In genomic region chr2:102091121-102091520, GRCh38 we compare ENCODE assay signal across 38 cellular contexts. TPM values are rescaled to one million over a fixed set of nuclear protein-coding genes. Genes with fewer than 3 reads are reported as not detected.
"Had no signal": no experiment of that assay in that cellular context is flagged by ENCODE, and none has a peak within 500 bp of the region (broad histone marks: within the 10 kb centered on the region; RNA-seq: fewer than 3 reads in every experiment).

No MANE protein-coding gene starts in this region.

- H3K36me3 Mint-ChIP-seq: WTC11 had no signal

- H3K27me3 ChIP-seq: ascending aorta, body of pancreas, brain microvascular endothelial cell, breast epithelium had no signal

- H3K4me1 Mint-ChIP-seq: activated CD4-positive, alpha-beta memory T cell treated with anti-CD3 and anti-CD28 coated beads, Interleukin-2, amount 10 ng/mL, durations not matched to agents 7 days and 5 days; activated CD4-positive, alpha-beta T cell treated with anti-CD3 and anti-CD28 coated beads, Interleukin-2, amount 10 ng/mL, durations not matched to agents 7 days and 5 days; activated CD8-positive, alpha-beta memory T cell treated with anti-CD3 and anti-CD28 coated beads, Interleukin-2, amount 10 ng/mL, durations not matched to agents 7 days and 5 days; activated naive CD4-positive, alpha-beta T cell treated with anti-CD3 and anti-CD28 coated beads, Interleukin-2, amount 10 ng/mL, durations not matched to agents 7 days and 5 days; activated naive CD8-positive, alpha-beta T cell treated with anti-CD3 and anti-CD28 coated beads, Interleukin-2, amount 10 ng/mL, durations not matched to agents 7 days and 5 days; T-cell had no signal

- DNase-seq: activated CD4-positive, alpha-beta memory T cell treated with anti-CD3 and anti-CD28 coated beads, Interleukin-2, amount 10 ng/mL, durations not matched to agents 7 days and 5 days; activated CD4-positive, alpha-beta T cell treated with anti-CD3 and anti-CD28 coated beads for 1 hour; activated CD4-positive, alpha-beta T cell treated with anti-CD3 and anti-CD28 coated beads for 36 hours; activated CD4-positive, alpha-beta T cell treated with anti-CD3 and anti-CD28 coated beads for 48 hours; activated CD4-positive, alpha-beta T cell treated with anti-CD3 and anti-CD28 coated beads, Interleukin-2, amount 10 ng/mL, durations not matched to agents 7 days and 5 days; activated CD4-positive, alpha-beta T cell treated with anti-CD3 and anti-CD28 coated beads, Interleukin-2, amount 50 U/mL, for 48 hours; activated CD4-positive, CD25-positive, alpha-beta regulatory T cell; activated CD8-positive, alpha-beta memory T cell treated with anti-CD3 and anti-CD28 coated beads for 24 hours; activated CD8-positive, alpha-beta memory T cell treated with anti-CD3 and anti-CD28 coated beads, Interleukin-2, amount 10 ng/mL, durations not matched to agents 7 days and 5 days; activated CD8-positive, alpha-beta memory T cell treated with anti-CD3 and anti-CD28 coated beads, Interleukin-2, amount 50 U/mL, for 48 hours; activated CD8-positive, alpha-beta T cell treated with anti-CD3 and anti-CD28 coated beads, Interleukin-2, amount 10 ng/mL, durations not matched to agents 7 days and 5 days; activated effector memory CD4-positive, alpha-beta T cell treated with Interleukin-2 at 50 U/mL for 16 hours; activated gamma-delta T cell; activated naive CD4-positive, alpha-beta T cell treated with anti-CD3 and anti-CD28 coated beads, Interleukin-2, amount 10 ng/mL, durations not matched to agents 7 days and 5 days; activated naive CD4-positive, alpha-beta T cell treated with Interleukin-2 at 50 U/mL for 16 hours; activated naive CD8-positive, alpha-beta T cell treated with anti-CD3 and anti-CD28 coated beads, Interleukin-2, amount 10 ng/mL, durations not matched to agents 7 days and 5 days; activated naive CD8-positive, alpha-beta T cell treated with anti-CD3 and anti-CD28 coated beads, Interleukin-2, amount 50 U/mL, for 24 hours; activated T-cell treated with anti-CD3 and anti-CD28 coated beads, Interleukin-2, amount 50 U/mL, for 24 hours; activated T-cell treated with anti-CD3 and anti-CD28 coated beads, Interleukin-2, amount 50 U/mL, for 48 hours; amygdala; anterior cingulate cortex; body of pancreas; brain microvascular endothelial cell; central memory CD4-positive, alpha-beta T cell; T-cell; T-helper 2 cell; T-helper 9 cell; WERI-Rb-1 had no signal

- FAIRE-seq: TTC549 had no signal

- H3K9me3 ChIP-seq: ascending aorta, body of pancreas, breast epithelium had no signal

- H3K27ac ChIP-seq: ascending aorta, body of pancreas, brain microvascular endothelial cell, breast epithelium, WERI-Rb-1 had no signal

- H3K4me3 Mint-ChIP-seq: activated CD4-positive, alpha-beta memory T cell treated with anti-CD3 and anti-CD28 coated beads, Interleukin-2, amount 10 ng/mL, durations not matched to agents 7 days and 5 days; activated CD4-positive, alpha-beta T cell treated with anti-CD3 and anti-CD28 coated beads for 36 hours; activated CD4-positive, alpha-beta T cell treated with anti-CD3 and anti-CD28 coated beads, Interleukin-2, amount 10 ng/mL, durations not matched to agents 7 days and 5 days; activated CD8-positive, alpha-beta memory T cell treated with anti-CD3 and anti-CD28 coated beads, Interleukin-2, amount 10 ng/mL, durations not matched to agents 7 days and 5 days; activated CD8-positive, alpha-beta T cell treated with anti-CD3 and anti-CD28 coated beads, Interleukin-2, amount 10 ng/mL, durations not matched to agents 7 days and 5 days; activated naive CD4-positive, alpha-beta T cell treated with anti-CD3 and anti-CD28 coated beads, Interleukin-2, amount 10 ng/mL, durations not matched to agents 7 days and 5 days; activated naive CD4-positive, alpha-beta T cell treated with anti-CD3 and anti-CD28 coated beads, Interleukin-2, amount 50 U/mL, for 24 hours; activated naive CD8-positive, alpha-beta T cell; activated naive CD8-positive, alpha-beta T cell treated with anti-CD3 and anti-CD28 coated beads, Interleukin-2, amount 10 ng/mL, durations not matched to agents 7 days and 5 days; activated naive CD8-positive, alpha-beta T cell treated with anti-CD3 and anti-CD28 coated beads, Interleukin-2, amount 50 U/mL, for 24 hours; activated T-cell treated with anti-CD3 and anti-CD28 coated beads, Interleukin-2, amount 50 U/mL, for 24 hours; T-cell; T-helper 1 cell treated with Interleukin-12 subunit alpha and Interleukin-12 subunit beta and Interleukin-4 antibody, amounts not matched to agents 30 μg/mL and 1 μg/mL, for 36 hours; T-helper 2 cell treated with Interferon-gamma antibody and Interleukin-4, amounts not matched to agents 5 μg/mL and 100 μg/mL, for 36 hours; WTC11 had no signal

- H3K36me3 ChIP-seq: ascending aorta, brain microvascular endothelial cell, breast epithelium, WERI-Rb-1 had no signal

- H3K27ac Mint-ChIP-seq: activated CD4-positive, alpha-beta memory T cell treated with anti-CD3 and anti-CD28 coated beads, Interleukin-2, amount 10 ng/mL, durations not matched to agents 7 days and 5 days; activated CD4-positive, alpha-beta T cell treated with anti-CD3 and anti-CD28 coated beads for 36 hours; activated CD4-positive, alpha-beta T cell treated with anti-CD3 and anti-CD28 coated beads, Interleukin-2, amount 10 ng/mL, durations not matched to agents 7 days and 5 days; activated CD8-positive, alpha-beta memory T cell treated with anti-CD3 and anti-CD28 coated beads, Interleukin-2, amount 10 ng/mL, durations not matched to agents 7 days and 5 days; activated CD8-positive, alpha-beta T cell treated with anti-CD3 and anti-CD28 coated beads, Interleukin-2, amount 10 ng/mL, durations not matched to agents 7 days and 5 days; activated naive CD4-positive, alpha-beta T cell treated with anti-CD3 and anti-CD28 coated beads, Interleukin-2, amount 10 ng/mL, durations not matched to agents 7 days and 5 days; activated naive CD4-positive, alpha-beta T cell treated with anti-CD3 and anti-CD28 coated beads, Interleukin-2, amount 50 U/mL, for 24 hours; activated naive CD8-positive, alpha-beta T cell; activated naive CD8-positive, alpha-beta T cell treated with anti-CD3 and anti-CD28 coated beads, Interleukin-2, amount 10 ng/mL, durations not matched to agents 7 days and 5 days; activated naive CD8-positive, alpha-beta T cell treated with anti-CD3 and anti-CD28 coated beads, Interleukin-2, amount 50 U/mL, for 24 hours; activated T-cell treated with anti-CD3 and anti-CD28 coated beads, Interleukin-2, amount 50 U/mL, for 24 hours; activated T-helper 2 cell treated with anti-CD3 and anti-CD28 coated beads, Interferon-gamma antibody, Interleukin-2, Interleukin-4, amounts not matched to agents 10 μg/mL and 5 μg/mL and 100 μg/mL, durations not matched to agents 14 hours and 24 hours and 36 hours; T-cell; T-helper 1 cell treated with Interleukin-12 subunit alpha and Interleukin-12 subunit beta and Interleukin-4 antibody, amounts not matched to agents 30 μg/mL and 1 μg/mL, for 36 hours; T-helper 2 cell treated with Interferon-gamma antibody and Interleukin-4, amounts not matched to agents 5 μg/mL and 100 μg/mL, for 36 hours; WTC11 had no signal

- H3K4me3 ChIP-seq: ascending aorta, body of pancreas, breast epithelium had no signal

- ATAC-seq: activated CD4-positive, alpha-beta T cell treated with anti-CD3 and anti-CD28 coated beads for 36 hours; activated CD4-positive, CD25-positive, alpha-beta regulatory T cell treated with anti-CD3 and anti-CD28 coated beads, Interleukin-2, amount 50 U/mL, for 24 hours; activated CD8-positive, alpha-beta memory T cell treated with anti-CD3 and anti-CD28 coated beads, Interleukin-2, amount 10 ng/mL, durations not matched to agents 7 days and 5 days; activated CD8-positive, alpha-beta T cell treated with anti-CD3 and anti-CD28 coated beads, Interleukin-2, amount 10 ng/mL, durations not matched to agents 7 days and 5 days; activated naive CD8-positive, alpha-beta T cell treated with anti-CD3 and anti-CD28 coated beads, Interleukin-2, amount 50 U/mL, for 24 hours; body of pancreas; T-cell; WTC11 had no signal

- H3K27me3 Mint-ChIP-seq: activated CD4-positive, alpha-beta T cell treated with anti-CD3 and anti-CD28 coated beads, Interleukin-2, amount 10 ng/mL, durations not matched to agents 7 days and 5 days; activated naive CD4-positive, alpha-beta T cell treated with anti-CD3 and anti-CD28 coated beads, Interleukin-2, amount 10 ng/mL, durations not matched to agents 7 days and 5 days; activated naive CD4-positive, alpha-beta T cell treated with anti-CD3 and anti-CD28 coated beads, Interleukin-2, amount 50 U/mL, for 24 hours; activated naive CD8-positive, alpha-beta T cell; activated naive CD8-positive, alpha-beta T cell treated with anti-CD3 and anti-CD28 coated beads, Interleukin-2, amount 50 U/mL, for 24 hours; activated T-cell treated with anti-CD3 and anti-CD28 coated beads, Interleukin-2, amount 50 U/mL, for 24 hours; T-cell had no signal

- H3K4me1 ChIP-seq: ascending aorta, body of pancreas, breast epithelium had no signal

RNA-seq across cellular contexts. Expression of gene IL1R1, which starts 51.4 kb away (rescaled TPM):
- total RNA-seq: activated CD8-positive, alpha-beta T cell treated with anti-CD3 and anti-CD28 coated beads, Interleukin-2, amount 10 ng/mL, durations not matched to agents 7 days and 5 days had no signal
